8 cellular contexts compared by ENCODE assay signal in genomic region chr9:92668746-92669526, GRCh38. TPM values are rescaled to one million over a fixed set of nuclear protein-coding genes. Genes with fewer than 3 reads are reported as not detected.
DNase-seq lines count a peak whose midpoint lies in the region; ATAC-seq and TF ChIP-seq lines count a peak whose summit lies in the region.

No MANE protein-coding gene starts in this region.

- WGBS in trophoblast cell (ENCODE audit: extremely low coverage, insufficient coverage, insufficient read length), result no CpG with 5 or more reads among the region's 14 CpGs
- 16% methylated on average over 14 of the region's 14 CpGs for WGBS in aorta, 2 donors

- peak overlapping the region; percentile 73 for H3K9ac ChIP-seq in Loucy (ENCODE audit: low read depth, low read length, poor library complexity, severe bottlenecking)
- H3K9ac ChIP-seq in trophoblast cell (ENCODE audit: low read length), result peak overlapping the region; percentile 42

- peak overlapping the region; percentile 13 for H4K12ac ChIP-seq in trophoblast cell (ENCODE audit: low read depth, low read length)

- H3K4me3 ChIP-seq in Loucy (ENCODE audit: low read length, poor library complexity, severe bottlenecking) (peak overlapping the region; percentile 80), trophoblast cell (ENCODE audit: low read depth, low read length) (peak overlapping the region; percentile 92), aorta (ENCODE audit: low read length in 2 of 2) (peak overlapping the region; percentile 65 to 75)

- peak overlapping the region; percentile 71 for H3K14ac ChIP-seq in trophoblast cell (ENCODE audit: low read length)

- H3K27ac ChIP-seq in trophoblast cell (ENCODE audit: low read depth, low read length), result peak overlapping the region; percentile 45
- H3K27ac ChIP-seq in aorta (ENCODE audit: low read depth in 1 of 2, low read length in 2 of 2), result peak overlapping the region in 1 of 2 donors; percentile 3

- H3K4ac ChIP-seq in trophoblast cell (ENCODE audit: low read depth, low read length), result peak overlapping the region; percentile 54

- H3K18ac ChIP-seq in trophoblast cell (ENCODE audit: low read length), result peak overlapping the region; percentile 88

- H3K4me1 ChIP-seq in Loucy (ENCODE audit: insufficient read depth, low read length, poor library complexity, severe bottlenecking), result peaks cover 44% of the 10 kb centered on the region
- peaks cover 11 to 23% of the 10 kb centered on the region in 2 experiments for H3K4me1 ChIP-seq in trophoblast cell (ENCODE audit: control insufficient read depth in 1 of 2, insufficient read depth in 2 of 2, low read length in 2 of 2)
- peaks cover 0 to 2% of the 10 kb centered on the region in 2 donors for H3K4me1 ChIP-seq in aorta (ENCODE audit: control insufficient read depth in 1 of 2, insufficient read depth in 2 of 2, low read length in 2 of 2)

- no peaks in the 10 kb centered on the region for H3F3A ChIP-seq in Loucy (ENCODE audit: low read depth)

- H3K36me3 Mint-ChIP-seq in activated T-helper 1 cell treated with anti-CD3 and anti-CD28 coated beads, Interleukin-12 subunit alpha, Interleukin-12 subunit beta, Interleukin-2, Interleukin-4 antibody, amounts not matched to agents 30 ng/mL and 10 ng/mL and 1 ng/mL, durations not matched to agents 14 hours and 24 hours and 36 hours (ENCODE audit: low read depth), result peaks cover 24% of the 10 kb centered on the region
- H3K36me3 Mint-ChIP-seq in glutamatergic neuron (ENCODE audit: unreplicated experiment), result no peaks in the 10 kb centered on the region

- TF ChIP-seq CTCF in Loucy (conservative IDR thresholded peaks at IDR 0.05; ENCODE audit: low read length), result no peak
- TF ChIP-seq CTCF in glutamatergic neuron (IDR thresholded peaks at IDR 0.05; ENCODE audit: partially characterized antibody, unreplicated experiment), result no peak

- H4K8ac ChIP-seq in trophoblast cell (ENCODE audit: low read depth, low read length), result peak overlapping the region; percentile 89

- H3K27me3 ChIP-seq in Loucy (ENCODE audit: insufficient read depth, low read length, poor library complexity, severe bottlenecking) (no peaks in the 10 kb centered on the region), trophoblast cell (ENCODE audit: insufficient read depth, low read length) (no peaks in the 10 kb centered on the region), aorta (ENCODE audit: control insufficient read depth in 1 of 2, insufficient read depth in 2 of 2, low read length in 1 of 2) (no peaks in the 10 kb centered on the region)

- H3K79me2 ChIP-seq in Loucy (ENCODE audit: insufficient read depth, low read length) (peaks cover 73% of the 10 kb centered on the region), trophoblast cell (ENCODE audit: control insufficient read depth, insufficient read depth, low read length, poor library complexity) (peaks cover 12% of the 10 kb centered on the region)

- peak overlapping the region; percentile 88 for H3K27ac Mint-ChIP-seq in activated T-helper 1 cell treated with anti-CD3 and anti-CD28 coated beads, Interleukin-12 subunit alpha, Interleukin-12 subunit beta, Interleukin-2, Interleukin-4 antibody, amounts not matched to agents 30 ng/mL and 10 ng/mL and 1 ng/mL, durations not matched to agents 14 hours and 24 hours and 36 hours
- H3K27ac Mint-ChIP-seq in glutamatergic neuron (ENCODE audit: unreplicated experiment), result peak overlapping the region; percentile 64

- no peaks in the 10 kb centered on the region for H3K9me2 ChIP-seq in Loucy (replicated peaks; ENCODE audit: low read depth, low read length)

- H3K23ac ChIP-seq in trophoblast cell (ENCODE audit: low read length), result no peak overlapping the region

- peak overlapping the region; percentile 2 for H2BK120ac ChIP-seq in trophoblast cell (ENCODE audit: insufficient read depth, low read length, poor library complexity)

- H3K4me1 Mint-ChIP-seq in activated T-helper 1 cell treated with anti-CD3 and anti-CD28 coated beads, Interleukin-12 subunit alpha, Interleukin-12 subunit beta, Interleukin-2, Interleukin-4 antibody, amounts not matched to agents 30 ng/mL and 10 ng/mL and 1 ng/mL, durations not matched to agents 14 hours and 24 hours and 36 hours (ENCODE audit: low read depth), result peaks cover 49% of the 10 kb centered on the region
- peaks cover 6% of the 10 kb centered on the region for H3K4me1 Mint-ChIP-seq in glutamatergic neuron (ENCODE audit: low read depth, unreplicated experiment)

- peak overlapping the region; percentile 8 for H2BK5ac ChIP-seq in trophoblast cell (ENCODE audit: low read depth, low read length, poor library complexity)

- peak overlapping the region; percentile 56 for H4K91ac ChIP-seq in trophoblast cell (ENCODE audit: low read depth, low read length)

- ATAC-seq in aorta (ENCODE audit: low FRiP score), result no peak

- H2AK5ac ChIP-seq in trophoblast cell (ENCODE audit: low read length), result no peak overlapping the region

- H2BK12ac ChIP-seq in trophoblast cell (ENCODE audit: low read length), result no peak overlapping the region

- no peaks in the 10 kb centered on the region for H3K9me3 Mint-ChIP-seq in activated T-helper 1 cell treated with anti-CD3 and anti-CD28 coated beads, Interleukin-12 subunit alpha, Interleukin-12 subunit beta, Interleukin-2, Interleukin-4 antibody, amounts not matched to agents 30 ng/mL and 10 ng/mL and 1 ng/mL, durations not matched to agents 14 hours and 24 hours and 36 hours
- peaks cover 3% of the 10 kb centered on the region for H3K9me3 Mint-ChIP-seq in glutamatergic neuron (ENCODE audit: unreplicated experiment)

- no peaks in the 10 kb centered on the region for H3K36me3 ChIP-seq in Loucy (ENCODE audit: insufficient read depth, low read length)
- peaks cover 5 to 15% of the 10 kb centered on the region in 2 experiments for H3K36me3 ChIP-seq in trophoblast cell (ENCODE audit: control insufficient read depth in 1 of 2, insufficient read depth in 2 of 2, low read length in 2 of 2)
- H3K36me3 ChIP-seq in aorta (ENCODE audit: control insufficient read depth in 1 of 2, insufficient read depth in 2 of 2, low read length in 1 of 2), result peaks cover 0 to 3% of the 10 kb centered on the region in 2 donors

- no peaks in the 10 kb centered on the region for H3K27me3 Mint-ChIP-seq in activated T-helper 1 cell treated with anti-CD3 and anti-CD28 coated beads, Interleukin-12 subunit alpha, Interleukin-12 subunit beta, Interleukin-2, Interleukin-4 antibody, amounts not matched to agents 30 ng/mL and 10 ng/mL and 1 ng/mL, durations not matched to agents 14 hours and 24 hours and 36 hours (ENCODE audit: insufficient read depth)
- H3K27me3 Mint-ChIP-seq in glutamatergic neuron (ENCODE audit: unreplicated experiment), result no peaks in the 10 kb centered on the region

- H3K4me2 ChIP-seq in Loucy (ENCODE audit: low read depth, low read length, poor library complexity, severe bottlenecking) (peak overlapping the region; percentile 75), trophoblast cell (ENCODE audit: low read length) (peak overlapping the region; percentile 98)

- intact Hi-C loops in activated T-helper 1 cell treated with anti-CD3 and anti-CD28 coated beads, Interleukin-12 subunit alpha, Interleukin-12 subunit beta, Interleukin-2, Interleukin-4 antibody, amounts not matched to agents 30 ng/mL and 10 ng/mL and 1 ng/mL, durations not matched to agents 14 hours and 24 hours and 36 hours (cut with micrococcal nuclease), result loop anchor here (2.0 to 5.0 kb wide), 2 partner anchors 37 to 1498 kb away; no protein-coding TSS in a partner anchor
- intact Hi-C loops in aorta (cut with DNase I), result no loop called here

- peak; percentile 83 for DNase-seq in EH (ENCODE audit: low read depth)
- no peak for DNase-seq in activated T-helper 1 cell treated with anti-CD3 and anti-CD28 coated beads, Interleukin-12 subunit alpha, Interleukin-12 subunit beta, Interleukin-2, Interleukin-4 antibody, amounts not matched to agents 30 ng/mL and 10 ng/mL and 1 ng/mL, durations not matched to agents 14 hours and 24 hours and 36 hours (ENCODE audit: low spot score)
- no peak for DNase-seq in glutamatergic neuron
- peak; percentile 69 to 75 for DNase-seq in trophoblast cell
- peak in 1 of 2 donors; percentile 79 for DNase-seq in aorta
- no peak for DNase-seq in DMS79 (lab: John Stamatoyannopoulos, UW)
- no peak for DNase-seq in effector CD8-positive, alpha-beta T cell (lab: John Stamatoyannopoulos, UW)

- H3K4me3 Mint-ChIP-seq in activated T-helper 1 cell treated with anti-CD3 and anti-CD28 coated beads, Interleukin-12 subunit alpha, Interleukin-12 subunit beta, Interleukin-2, Interleukin-4 antibody, amounts not matched to agents 30 ng/mL and 10 ng/mL and 1 ng/mL, durations not matched to agents 14 hours and 24 hours and 36 hours, result peak overlapping the region; percentile 88
- peak overlapping the region; percentile 83 for H3K4me3 Mint-ChIP-seq in glutamatergic neuron (ENCODE audit: unreplicated experiment)

- H4K20me1 ChIP-seq in Loucy (ENCODE audit: insufficient read depth, low read length, poor library complexity, severe bottlenecking), result peaks cover 11% of the 10 kb centered on the region

- H3K9me3 ChIP-seq in Loucy (ENCODE audit: insufficient read depth, low read depth, low read length) (no peaks in the 10 kb centered on the region), trophoblast cell (ENCODE audit: insufficient read depth, low read depth, low read length) (no peaks in the 10 kb centered on the region), aorta (ENCODE audit: control insufficient read depth, low read length) (no peaks in the 10 kb centered on the region)

- peaks cover 11% of the 10 kb centered on the region for H3K79me1 ChIP-seq in trophoblast cell (ENCODE audit: low read length)

- H2AFZ ChIP-seq in Loucy (ENCODE audit: low read length) (peak overlapping the region; percentile 83), trophoblast cell (ENCODE audit: insufficient read depth, low read length, poor library complexity) (peak overlapping the region; percentile 33)

RNA-seq across cellular contexts. Expression of gene IPPK, which starts 1.0 kb away (rescaled TPM):
- 14.8 and 14.9 TPM in 2 replicates for total RNA-seq in activated T-helper 1 cell treated with anti-CD3 and anti-CD28 coated beads, Interleukin-12 subunit alpha, Interleukin-12 subunit beta, Interleukin-2, Interleukin-4 antibody, amounts not matched to agents 30 ng/mL and 10 ng/mL and 1 ng/mL, durations not matched to agents 14 hours and 24 hours and 36 hours
- total RNA-seq in glutamatergic neuron (ENCODE audit: unreplicated experiment) (7.0 TPM), aorta (10 to 100 TPM in 1 of 2 donors, 1 to 10 TPM in 1; 7.6 to 12.1 TPM)
- polyA plus RNA-seq in trophoblast cell (2013), result 7.8 and 8.4 TPM in 2 replicates
- polyA plus RNA-seq in aorta, result 1 to 10 TPM; 2.5 to 6.0 TPM

Comparison
In these comparisons a context has a peak if more than half of its experiments do, and no peak if none do; other contexts are left out.
1. DNase-seq: peak in EH (single experiment) and trophoblast cell (2 of 2); none in activated T-helper 1 cell treated with anti-CD3 and anti-CD28 coated beads, Interleukin-12 subunit alpha, Interleukin-12 subunit beta, Interleukin-2, Interleukin-4 antibody, amounts not matched to agents 30 ng/mL and 10 ng/mL and 1 ng/mL, durations not matched to agents 14 hours and 24 hours and 36 hours (single experiment), glutamatergic neuron (single experiment), DMS79 (single experiment) and effector CD8-positive, alpha-beta T cell (single experiment).
2. Peak in every context shown above with its lines, with median percentiles within 50 percentile points of each other: H3K4me3 ChIP-seq.